ENCODE assay signal across 9 cellular contexts in genomic region chr11:77879218-77879617, GRCh38.
DNase-seq lines count a peak whose midpoint lies in the region; ATAC-seq and TF ChIP-seq lines count a peak whose summit lies in the region.
"Had no signal": no experiment of that assay in that cellular context is flagged by ENCODE, and none has a peak within 500 bp of the region (broad histone marks: within the 10 kb centered on the region; RNA-seq: fewer than 3 reads in every experiment).

No MANE protein-coding gene starts in this region.

- H3K27me3 Mint-ChIP-seq in stimulated activated naive CD8-positive, alpha-beta T cell treated with anti-CD3 and anti-CD28 coated beads, Interleukin-15, amount 100 ng/mL, for 72 hours, result no peaks in the 10 kb centered on the region

- H3K4me3 Mint-ChIP-seq in stimulated activated naive CD8-positive, alpha-beta T cell treated with anti-CD3 and anti-CD28 coated beads, Interleukin-15, amount 100 ng/mL, for 72 hours, result no peak overlapping the region

- CTCF ChIA-PET in HEK293T (lab: Yijun Ruan, JAX), result no interaction called here

- H3K4me1 Mint-ChIP-seq in stimulated activated naive CD8-positive, alpha-beta T cell treated with anti-CD3 and anti-CD28 coated beads, Interleukin-15, amount 100 ng/mL, for 72 hours, result peaks cover 7% of the 10 kb centered on the region

- no peak for DNase-seq in stimulated activated naive CD8-positive, alpha-beta T cell treated with anti-CD3 and anti-CD28 coated beads, Interleukin-15, amount 100 ng/mL, for 72 hours
- no peak for DNase-seq in stimulated activated naive CD8-positive, alpha-beta T cell treated with anti-CD3 and anti-CD28 coated beads, Interleukin-15, Interleukin-2, amounts not matched to agents 100 U/mL and 50 U/mL, for 24 hours
- peak; percentile 4 for DNase-seq in cerebellar cortex (ENCODE audit: low spot score)
- no peak for DNase-seq in OCI-M1 (lab: John Stamatoyannopoulos, UW)
- DNase-seq in HEK293T (ENCODE audit: extremely low spot score), result no peak
- DNase-seq: activated CD8-positive, alpha-beta memory T cell treated with anti-CD3 and anti-CD28 coated beads for 24 hours had no signal

- POLR2A ChIA-PET in HEK293T (lab: Yijun Ruan, JAX), result no interaction called here

- H3K27ac Mint-ChIP-seq in stimulated activated naive CD8-positive, alpha-beta T cell treated with anti-CD3 and anti-CD28 coated beads, Interleukin-15, amount 100 ng/mL, for 72 hours, result no peak overlapping the region

- peak; percentile 72 for ATAC-seq in stimulated activated naive CD8-positive, alpha-beta T cell treated with anti-CD3 and anti-CD28 coated beads, Interleukin-15, amount 100 ng/mL, for 72 hours
- ATAC-seq in stimulated activated naive CD8-positive, alpha-beta T cell treated with anti-CD3 and anti-CD28 coated beads, Interleukin-15, Interleukin-2, amounts not matched to agents 100 U/mL and 50 U/mL, for 24 hours, result no peak
- peak; percentile 53 for ATAC-seq in HG03378 (IDR thresholded peaks at IDR 0.05; ENCODE audit: unreplicated experiment)
- no peak for ATAC-seq in HG03280 (IDR thresholded peaks at IDR 0.05; ENCODE audit: unreplicated experiment)
- no peak for ATAC-seq in HG02588 (IDR thresholded peaks at IDR 0.05; ENCODE audit: unreplicated experiment)

- no peaks in the 10 kb centered on the region for H3K9me3 Mint-ChIP-seq in stimulated activated naive CD8-positive, alpha-beta T cell treated with anti-CD3 and anti-CD28 coated beads, Interleukin-15, amount 100 ng/mL, for 72 hours

TF ChIP-seq in HEK293T, 16 proteins besides CTCF, POLR2A, EP300 and RAD21:
- TF ChIP-seq BHLHE40 (IDR thresholded peaks at IDR 0.05; ENCODE audit: borderline replicate concordance) (no peak), ELF4 (IDR thresholded peaks at IDR 0.05) (no peak), SP1 (IDR thresholded peaks at IDR 0.05) (no peak), CTBP1 (IDR thresholded peaks at IDR 0.05; ENCODE audit: borderline replicate concordance) (no peak), SUZ12 (IDR thresholded peaks at IDR 0.05) (no peak), TARDBP (IDR thresholded peaks at IDR 0.05) (no peak), FOXM1 (IDR thresholded peaks at IDR 0.05; ENCODE audit: borderline replicate concordance) (no peak), LEF1 (IDR thresholded peaks at IDR 0.05; ENCODE audit: borderline replicate concordance) (no peak), L3MBTL2 (conservative IDR thresholded peaks at IDR 0.05) (no peak), ZNF384 (IDR thresholded peaks at IDR 0.05) (no peak), NFRKB (IDR thresholded peaks at IDR 0.05) (no peak)

Comparison
In these comparisons a context has a peak if more than half of its experiments do, and no peak if none do; other contexts are left out.
1. ATAC-seq: peak in stimulated activated naive CD8-positive, alpha-beta T cell treated with anti-CD3 and anti-CD28 coated beads, Interleukin-15, amount 100 ng/mL, for 72 hours (single experiment) and HG03378 (single experiment); none in stimulated activated naive CD8-positive, alpha-beta T cell treated with anti-CD3 and anti-CD28 coated beads, Interleukin-15, Interleukin-2, amounts not matched to agents 100 U/mL and 50 U/mL, for 24 hours (single experiment), HG03280 (single experiment) and HG02588 (single experiment).